ENCODE assay signal across 1 cellular context in the genomic region with DNA sequence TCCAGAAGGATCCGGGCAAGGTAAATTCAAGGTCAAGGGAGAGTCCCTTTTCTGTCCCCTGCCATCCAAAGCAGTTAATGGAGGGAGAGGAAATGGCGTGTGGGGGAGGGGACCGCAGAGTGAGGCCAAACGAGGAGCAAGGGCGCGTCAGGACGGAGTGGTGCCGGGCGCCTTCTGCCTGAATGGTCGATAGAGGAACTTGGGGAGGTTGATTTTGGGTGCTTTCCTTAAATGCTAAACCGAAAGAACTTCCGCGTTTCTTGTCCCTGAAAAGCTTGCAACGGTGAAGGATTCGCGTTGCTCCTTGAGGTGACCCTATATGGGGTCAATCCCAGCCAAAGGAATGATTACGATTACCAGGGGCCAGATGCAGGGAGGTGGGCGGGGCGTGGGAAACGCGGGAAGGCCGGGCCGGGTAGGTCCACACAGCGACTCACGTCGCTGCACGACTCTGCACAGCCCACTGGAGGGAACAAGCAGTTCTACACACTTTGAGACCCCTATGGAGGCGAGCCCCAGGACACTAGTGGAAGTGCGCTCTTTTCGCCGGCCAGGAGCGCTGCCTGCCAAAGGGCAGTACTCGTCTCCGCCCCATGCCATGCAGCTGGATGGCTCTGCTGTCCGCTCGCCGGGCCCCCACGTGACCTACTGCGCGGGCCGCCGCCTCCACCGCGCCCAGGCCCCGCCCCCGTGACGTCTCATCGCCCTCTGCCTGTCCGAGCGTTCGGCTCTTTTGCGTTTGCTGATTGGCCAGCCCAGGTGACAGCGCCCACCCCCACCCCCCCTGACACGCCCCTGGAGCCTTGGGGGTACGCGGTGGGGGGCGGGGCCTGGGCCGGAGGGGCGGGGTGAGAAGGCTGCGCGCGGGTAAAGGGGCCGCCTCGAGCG.
TF ChIP-seq lines count a peak whose summit lies in the region.

No MANE protein-coding gene starts in this region.

TF ChIP-seq in HepG2, 621 proteins besides CTCF, POLR2A, EP300 and RAD21 (continued from another document and continues in another):
- TF ChIP-seq SIX1 (CRISPR knock-in tag; IDR thresholded peaks at IDR 0.05; ENCODE audit: borderline replicate concordance) (no peak), CBFB (CRISPR knock-in tag; IDR thresholded peaks at IDR 0.05) (no peak), BHLHE40 (IDR thresholded peaks at IDR 0.05; ENCODE audit: low read length) (peak; percentile 52), PRPF4 (IDR thresholded peaks at IDR 0.05; ENCODE audit: low read depth, low read length, poor library complexity, severe bottlenecking) (no peak), ZNF841 (CRISPR knock-in tag; IDR thresholded peaks at IDR 0.05; ENCODE audit: borderline replicate concordance) (no peak), PHF8 (CRISPR knock-in tag; IDR thresholded peaks at IDR 0.05) (no peak), XRCC5 (optimal IDR thresholded peaks at IDR 0.05; ENCODE audit: low read length) (no peak), FOXK2 (IDR thresholded peaks at IDR 0.05) (no peak), ZNF709 (CRISPR knock-in tag; IDR thresholded peaks at IDR 0.05) (0 out of 2 replicates have a peak, but pooled peaks have one; percentile 48), ZNF687 (CRISPR knock-in tag; IDR thresholded peaks at IDR 0.05) (peak; percentile 93), MEIS1 (CRISPR knock-in tag; IDR thresholded peaks at IDR 0.05; ENCODE audit: borderline replicate concordance) (no peak), THAP9 (CRISPR knock-in tag; IDR thresholded peaks at IDR 0.05; ENCODE audit: borderline replicate concordance) (no peak), ZFY (CRISPR knock-in tag; IDR thresholded peaks at IDR 0.05) (no peak), ATRX (CRISPR knock-in tag; IDR thresholded peaks at IDR 0.05; ENCODE audit: borderline replicate concordance) (no peak), ZNF598 (CRISPR knock-in tag; IDR thresholded peaks at IDR 0.05; ENCODE audit: borderline replicate concordance) (no peak), RARG (CRISPR knock-in tag; IDR thresholded peaks at IDR 0.05; ENCODE audit: low read depth) (no peak), NRL (CRISPR knock-in tag; IDR thresholded peaks at IDR 0.05; ENCODE audit: borderline replicate concordance) (0 out of 2 replicates have a peak, but pooled peaks have one; percentile 23), NFYB (CRISPR knock-in tag; IDR thresholded peaks at IDR 0.05) (peak; percentile 68), ARID5B (CRISPR knock-in tag; IDR thresholded peaks at IDR 0.05) (no peak), SMAD1 (CRISPR knock-in tag; IDR thresholded peaks at IDR 0.05; ENCODE audit: borderline replicate concordance, low read depth) (no peak), CHCHD3 (CRISPR knock-in tag; IDR thresholded peaks at IDR 0.05) (no peak), ZNF883 (CRISPR knock-in tag; IDR thresholded peaks at IDR 0.05; ENCODE audit: not compliant biosample characterization) (no peak)
- TF ChIP-seq, protein P1, sequence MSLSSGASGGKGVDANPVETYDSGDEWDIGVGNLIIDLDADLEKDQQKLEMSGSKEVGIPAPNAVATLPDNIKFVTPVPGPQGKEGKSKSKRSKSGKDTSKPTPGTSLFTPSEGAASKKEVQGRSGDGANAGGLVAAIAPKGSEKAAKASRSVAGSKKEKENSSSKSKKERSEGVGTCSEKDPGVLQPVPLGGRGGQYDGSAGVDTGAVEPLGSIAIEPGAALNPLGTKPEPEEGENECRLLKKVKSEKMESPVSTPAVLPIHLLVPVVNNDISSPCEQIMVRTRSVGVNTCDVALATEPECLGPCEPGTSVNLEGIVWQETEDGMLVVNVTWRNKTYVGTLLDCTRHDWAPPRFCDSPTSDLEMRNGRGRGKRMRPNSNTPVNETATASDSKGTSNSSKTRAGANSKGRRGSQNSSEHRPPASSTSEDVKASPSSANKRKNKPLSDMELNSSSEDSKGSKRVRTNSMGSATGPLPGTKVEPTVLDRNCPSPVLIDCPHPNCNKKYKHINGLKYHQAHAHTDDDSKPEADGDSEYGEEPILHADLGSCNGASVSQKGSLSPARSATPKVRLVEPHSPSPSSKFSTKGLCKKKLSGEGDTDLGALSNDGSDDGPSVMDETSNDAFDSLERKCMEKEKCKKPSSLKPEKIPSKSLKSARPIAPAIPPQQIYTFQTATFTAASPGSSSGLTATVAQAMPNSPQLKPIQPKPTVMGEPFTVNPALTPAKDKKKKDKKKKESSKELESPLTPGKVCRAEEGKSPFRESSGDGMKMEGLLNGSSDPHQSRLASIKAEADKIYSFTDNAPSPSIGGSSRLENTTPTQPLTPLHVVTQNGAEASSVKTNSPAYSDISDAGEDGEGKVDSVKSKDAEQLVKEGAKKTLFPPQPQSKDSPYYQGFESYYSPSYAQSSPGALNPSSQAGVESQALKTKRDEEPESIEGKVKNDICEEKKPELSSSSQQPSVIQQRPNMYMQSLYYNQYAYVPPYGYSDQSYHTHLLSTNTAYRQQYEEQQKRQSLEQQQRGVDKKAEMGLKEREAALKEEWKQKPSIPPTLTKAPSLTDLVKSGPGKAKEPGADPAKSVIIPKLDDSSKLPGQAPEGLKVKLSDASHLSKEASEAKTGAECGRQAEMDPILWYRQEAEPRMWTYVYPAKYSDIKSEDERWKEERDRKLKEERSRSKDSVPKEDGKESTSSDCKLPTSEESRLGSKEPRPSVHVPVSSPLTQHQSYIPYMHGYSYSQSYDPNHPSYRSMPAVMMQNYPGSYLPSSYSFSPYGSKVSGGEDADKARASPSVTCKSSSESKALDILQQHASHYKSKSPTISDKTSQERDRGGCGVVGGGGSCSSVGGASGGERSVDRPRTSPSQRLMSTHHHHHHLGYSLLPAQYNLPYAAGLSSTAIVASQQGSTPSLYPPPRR (CRISPR knock-in tag; IDR thresholded peaks at IDR 0.05; ENCODE audit: borderline replicate concordance) = no peak
- TF ChIP-seq, protein P2, sequence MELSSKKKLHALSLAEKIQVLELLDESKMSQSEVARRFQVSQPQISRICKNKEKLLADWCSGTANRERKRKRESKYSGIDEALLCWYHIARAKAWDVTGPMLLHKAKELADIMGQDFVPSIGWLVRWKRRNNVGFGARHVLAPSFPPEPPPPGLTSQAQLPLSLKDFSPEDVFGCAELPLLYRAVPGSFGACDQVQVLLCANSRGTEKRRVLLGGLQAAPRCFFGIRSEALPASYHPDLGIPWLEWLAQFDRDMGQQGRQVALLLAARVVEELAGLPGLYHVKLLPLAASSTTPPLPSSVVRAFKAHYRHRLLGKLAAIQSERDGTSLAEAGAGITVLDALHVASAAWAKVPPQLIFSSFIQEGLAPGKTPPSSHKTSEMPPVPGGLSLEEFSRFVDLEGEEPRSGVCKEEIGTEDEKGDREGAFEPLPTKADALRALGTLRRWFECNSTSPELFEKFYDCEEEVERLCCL (CRISPR knock-in tag; IDR thresholded peaks at IDR 0.05; ENCODE audit: borderline replicate concordance) = no peak
- TF ChIP-seq, protein P3, sequence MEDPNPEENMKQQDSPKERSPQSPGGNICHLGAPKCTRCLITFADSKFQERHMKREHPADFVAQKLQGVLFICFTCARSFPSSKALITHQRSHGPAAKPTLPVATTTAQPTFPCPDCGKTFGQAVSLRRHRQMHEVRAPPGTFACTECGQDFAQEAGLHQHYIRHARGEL (CRISPR knock-in tag; IDR thresholded peaks at IDR 0.05) = no peak
- TF ChIP-seq, protein P4, sequence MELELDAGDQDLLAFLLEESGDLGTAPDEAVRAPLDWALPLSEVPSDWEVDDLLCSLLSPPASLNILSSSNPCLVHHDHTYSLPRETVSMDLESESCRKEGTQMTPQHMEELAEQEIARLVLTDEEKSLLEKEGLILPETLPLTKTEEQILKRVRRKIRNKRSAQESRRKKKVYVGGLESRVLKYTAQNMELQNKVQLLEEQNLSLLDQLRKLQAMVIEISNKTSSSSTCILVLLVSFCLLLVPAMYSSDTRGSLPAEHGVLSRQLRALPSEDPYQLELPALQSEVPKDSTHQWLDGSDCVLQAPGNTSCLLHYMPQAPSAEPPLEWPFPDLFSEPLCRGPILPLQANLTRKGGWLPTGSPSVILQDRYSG (CRISPR knock-in tag; IDR thresholded peaks at IDR 0.05) = no peak
- TF ChIP-seq, protein P5, sequence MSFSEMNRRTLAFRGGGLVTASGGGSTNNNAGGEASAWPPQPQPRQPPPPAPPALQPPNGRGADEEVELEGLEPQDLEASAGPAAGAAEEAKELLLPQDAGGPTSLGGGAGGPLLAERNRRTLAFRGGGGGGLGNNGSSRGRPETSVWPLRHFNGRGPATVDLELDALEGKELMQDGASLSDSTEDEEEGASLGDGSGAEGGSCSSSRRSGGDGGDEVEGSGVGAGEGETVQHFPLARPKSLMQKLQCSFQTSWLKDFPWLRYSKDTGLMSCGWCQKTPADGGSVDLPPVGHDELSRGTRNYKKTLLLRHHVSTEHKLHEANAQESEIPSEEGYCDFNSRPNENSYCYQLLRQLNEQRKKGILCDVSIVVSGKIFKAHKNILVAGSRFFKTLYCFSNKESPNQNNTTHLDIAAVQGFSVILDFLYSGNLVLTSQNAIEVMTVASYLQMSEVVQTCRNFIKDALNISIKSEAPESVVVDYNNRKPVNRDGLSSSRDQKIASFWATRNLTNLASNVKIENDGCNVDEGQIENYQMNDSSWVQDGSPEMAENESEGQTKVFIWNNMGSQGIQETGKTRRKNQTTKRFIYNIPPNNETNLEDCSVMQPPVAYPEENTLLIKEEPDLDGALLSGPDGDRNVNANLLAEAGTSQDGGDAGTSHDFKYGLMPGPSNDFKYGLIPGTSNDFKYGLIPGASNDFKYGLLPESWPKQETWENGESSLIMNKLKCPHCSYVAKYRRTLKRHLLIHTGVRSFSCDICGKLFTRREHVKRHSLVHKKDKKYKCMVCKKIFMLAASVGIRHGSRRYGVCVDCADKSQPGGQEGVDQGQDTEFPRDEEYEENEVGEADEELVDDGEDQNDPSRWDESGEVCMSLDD (CRISPR knock-in tag; IDR thresholded peaks at IDR 0.05; ENCODE audit: borderline replicate concordance) = no peak
